Comparison of ENCODE assay signal across 9 cellular contexts in the genomic region with DNA sequence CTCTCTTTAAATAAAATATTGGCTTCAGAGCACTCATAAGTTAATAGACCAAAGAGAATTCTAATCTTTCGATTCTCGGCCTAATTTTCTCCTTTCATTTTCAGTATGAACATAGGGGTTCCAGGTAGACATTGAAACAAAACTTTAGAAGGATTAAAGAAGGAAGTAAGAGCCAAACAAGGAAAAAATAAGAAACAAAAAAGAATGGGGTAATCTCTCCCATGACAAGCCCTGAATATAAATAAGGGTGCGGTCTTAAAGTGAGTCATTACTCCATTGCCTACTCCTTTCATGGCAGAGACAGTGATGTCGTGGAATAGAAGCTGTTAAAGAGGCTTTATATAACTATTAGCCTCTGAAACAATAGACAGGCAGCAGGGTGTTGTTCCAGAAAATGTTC.
DNase-seq lines count a peak whose midpoint lies in the region; ATAC-seq and TF ChIP-seq lines count a peak whose summit lies in the region.
"Had no signal": no experiment of that assay in that cellular context is flagged by ENCODE, and none has a peak within 500 bp of the region (broad histone marks: within the 10 kb centered on the region; RNA-seq: fewer than 3 reads in every experiment).

No MANE protein-coding gene starts in this region.

- peaks cover 0 to 4% of the 10 kb centered on the region in 2 donors for H3K27me3 Mint-ChIP-seq in natural killer cell (ENCODE audit: low read depth in 2 of 2)

- no peaks in the 10 kb centered on the region for H3K4me1 Mint-ChIP-seq in natural killer cell

- ATAC-seq in GM18502 (IDR thresholded peaks at IDR 0.05; ENCODE audit: poor library complexity, unreplicated experiment) (peak; percentile 91), GM21786 (IDR thresholded peaks at IDR 0.05; ENCODE audit: unreplicated experiment) (peak; percentile 83), left colon (peak; percentile 99), natural killer cell (no peak)

- DNase-seq in NCI-H748 (lab: John Stamatoyannopoulos, UW; ENCODE audit: unreplicated experiment) (peak; percentile 70), left colon (no peak), coronary artery (ENCODE audit: low spot score) (no peak), SIG-M5 (lab: John Stamatoyannopoulos, UW) (no peak), natural killer cell (no peak), NCI-H526 treated with DMSO at 0.1 percent for 48 hours (lab: John Stamatoyannopoulos, UW) (no peak)

- H3K27ac Mint-ChIP-seq in natural killer cell, result no peak overlapping the region

- H3K4me3 ChIP-seq in coronary artery, result no peak overlapping the region

- TF ChIP-seq CTCF in coronary artery (IDR thresholded peaks at IDR 0.05), result no peak
- no peak for TF ChIP-seq CTCF in natural killer cell (IDR thresholded peaks at IDR 0.05)

- no peak overlapping the region for H3K27ac ChIP-seq in coronary artery
- H3K27ac ChIP-seq: KMS-11 had no signal

- H3K4me3 Mint-ChIP-seq in natural killer cell, result no peak overlapping the region

- peaks cover 5% of the 10 kb centered on the region for H3K36me3 Mint-ChIP-seq in natural killer cell

- intact Hi-C loops in left colon (cut with DNase I, micrococcal nuclease), result no loop called here
- intact Hi-C loops in natural killer cell (cut with micrococcal nuclease), result no loop called here

- H3K9me3 Mint-ChIP-seq in natural killer cell, result peaks cover 0 to 2% of the 10 kb centered on the region in 2 donors

Comparison
In these comparisons a context has a peak if more than half of its experiments do, and no peak if none do; other contexts are left out.
1. ATAC-seq: peak in GM18502 (single experiment), GM21786 (single experiment) and left colon (single experiment); none in natural killer cell (0 of 3).